9 cellular contexts compared by ENCODE assay signal in the genomic region with DNA sequence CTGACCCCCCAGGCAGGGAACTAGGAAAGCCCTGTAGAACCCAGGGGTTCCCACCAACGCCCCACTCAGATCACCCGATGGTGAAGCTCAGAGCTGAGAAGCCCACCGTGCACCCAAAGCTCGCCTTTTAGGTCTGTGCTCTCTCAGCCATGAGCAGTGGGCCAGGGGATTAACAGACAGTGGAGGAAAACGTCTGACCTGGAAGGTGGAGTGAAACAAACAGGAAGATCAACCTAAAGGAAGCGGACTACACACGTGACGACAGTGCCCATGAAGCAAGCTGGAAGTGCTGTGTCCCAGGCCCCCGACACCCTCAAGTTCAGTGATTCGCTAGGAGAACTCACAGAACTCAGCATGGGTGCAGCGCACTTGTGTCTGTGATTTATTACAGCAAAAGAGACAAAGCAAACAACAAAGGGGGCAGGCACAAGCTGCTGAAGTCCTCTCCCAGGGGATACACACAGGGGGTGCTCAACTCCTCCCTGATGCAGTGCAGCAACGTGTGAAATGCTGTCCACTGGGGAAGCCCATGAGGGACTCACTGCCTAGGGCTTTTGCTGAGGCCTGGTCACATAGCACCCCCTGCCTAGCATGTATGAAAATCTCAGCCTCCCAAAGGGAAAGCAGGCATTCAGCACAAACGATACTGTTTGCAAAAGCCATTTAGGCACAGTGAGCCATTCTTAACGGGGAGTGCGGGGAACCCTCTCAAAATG. TPM values are rescaled to one million over a fixed set of nuclear protein-coding genes. Genes with fewer than 3 reads are reported as not detected.
DNase-seq lines count a peak whose midpoint lies in the region; ATAC-seq and TF ChIP-seq lines count a peak whose summit lies in the region.
"Had no signal": no experiment of that assay in that cellular context is flagged by ENCODE, and none has a peak within 500 bp of the region (broad histone marks: within the 10 kb centered on the region; RNA-seq: fewer than 3 reads in every experiment).

No MANE protein-coding gene starts in this region.

- H3K36me3 Mint-ChIP-seq in endothelial cell (ENCODE audit: low read depth, unreplicated experiment): peaks cover 8% of the 10 kb centered on the region

- no peak overlapping the region for H3K4me3 ChIP-seq in right atrium auricular region
- no peak overlapping the region for H3K4me3 ChIP-seq in HAP-1

- peak overlapping the region; percentile 0 for H3K27ac Mint-ChIP-seq in endothelial cell (ENCODE audit: unreplicated experiment)

- no peak overlapping the region for H3K27ac ChIP-seq in right atrium auricular region
- H3K27ac ChIP-seq: parathyroid adenoma had no signal

- peaks cover 9% of the 10 kb centered on the region for H3K4me1 Mint-ChIP-seq in endothelial cell (ENCODE audit: unreplicated experiment)

- peaks cover 8% of the 10 kb centered on the region for H3K27me3 Mint-ChIP-seq in endothelial cell (ENCODE audit: unreplicated experiment)

- H3K4me1 ChIP-seq in right atrium auricular region (no peaks in the 10 kb centered on the region), HAP-1 (no peaks in the 10 kb centered on the region)
- H3K4me1 ChIP-seq: parathyroid adenoma had no signal

- TF ChIP-seq CTCF in right atrium auricular region (IDR thresholded peaks at IDR 0.05) (peak in 1 of 2 donors; percentile 39), endothelial cell (IDR thresholded peaks at IDR 0.05; ENCODE audit: unreplicated experiment) (no peak), GM13976 (IDR thresholded peaks at IDR 0.05; ENCODE audit: borderline replicate concordance, control extremely low read depth, extremely low read depth, insufficient read depth, missing control alignments) (no peak)

- H3K9me3 Mint-ChIP-seq in endothelial cell (ENCODE audit: unreplicated experiment): peaks cover 11% of the 10 kb centered on the region

- DNase-seq in Right ventricle myocardium inferior (ENCODE audit: missing footprints): no peak
- DNase-seq in right atrium auricular region (ENCODE audit: low spot score): no peak
- peak; percentile 43 for DNase-seq in NCI-H82 treated with DMSO at 0.1 percent for 48 hours (lab: John Stamatoyannopoulos, UW; ENCODE audit: unreplicated experiment)
- no peak for DNase-seq in endothelial cell (ENCODE audit: low spot score)
- peak; percentile 61 for DNase-seq in pons (ENCODE audit: low spot score)
- DNase-seq in GM13976 (ENCODE audit: low spot score): no peak
- DNase-seq in HAP-1 (ENCODE audit: low spot score in 2 of 2): no peak

- no peak overlapping the region for H3K4me3 Mint-ChIP-seq in endothelial cell (ENCODE audit: unreplicated experiment)

- in situ Hi-C loops in GM13976 (cut with MboI; ENCODE audit: low sequenced_read_pairs, unreplicated experiment): no loop called here
- in situ Hi-C loops in HAP-1 (cut with MboI; ENCODE audit: low sequenced_read_pairs): no loop called here

- no peaks in the 10 kb centered on the region for H3K36me3 ChIP-seq in right atrium auricular region
- no peaks in the 10 kb centered on the region for H3K36me3 ChIP-seq in HAP-1 (replicated peaks)

- intact Hi-C loops in Right ventricle myocardium inferior (cut with DNase I): no loop called here

- ATAC-seq in Right ventricle myocardium inferior: peak; percentile 74
- ATAC-seq in GM21526 (IDR thresholded peaks at IDR 0.05; ENCODE audit: low FRiP score, unreplicated experiment): no peak

- no peaks in the 10 kb centered on the region for H3K9me3 ChIP-seq in right atrium auricular region
- H3K9me3 ChIP-seq in HAP-1: no peaks in the 10 kb centered on the region

- H3K27me3 ChIP-seq in right atrium auricular region (no peaks in the 10 kb centered on the region), HAP-1 (ENCODE audit: low read depth) (peaks cover 2% of the 10 kb centered on the region; the same call in 1 of the 2 replicates)

RNA-seq across cellular contexts. Expression of gene CFAP92, which starts 43.5 kb away (rescaled TPM):
- total RNA-seq in Right ventricle myocardium inferior: 0.49 TPM
- total RNA-seq in right atrium auricular region: not detected
- total RNA-seq in endothelial cell (ENCODE audit: unreplicated experiment): 3.7 TPM

RNA-seq across cellular contexts. Expression of gene EFCC1, which starts 50.7 kb away (rescaled TPM):
- 2.3 TPM for total RNA-seq in Right ventricle myocardium inferior
- 1 to 10 TPM; 1.2 to 1.5 TPM for total RNA-seq in right atrium auricular region
- total RNA-seq in endothelial cell (ENCODE audit: unreplicated experiment): 15.9 TPM

Comparison
In these comparisons a context has a peak if more than half of its experiments do, and no peak if none do; other contexts are left out.
1. DNase-seq: peak in NCI-H82 treated with DMSO at 0.1 percent for 48 hours (single experiment) and pons (single experiment); none in Right ventricle myocardium inferior (single experiment), right atrium auricular region (single experiment), endothelial cell (single experiment), GM13976 (single experiment) and HAP-1 (0 of 2).